8 cellular contexts compared by ENCODE assay signal in genomic region chrX:87517571-87518141, GRCh38. TPM values are rescaled to one million over a fixed set of nuclear protein-coding genes. Genes with fewer than 3 reads are reported as not detected.
DNase-seq lines count a peak whose midpoint lies in the region; ATAC-seq, FAIRE-seq and TF ChIP-seq lines count a peak whose summit lies in the region.

TSS of gene KLHL4 (plus strand) at chrX:87517802. CDS start at chrX:87517894, 92 bp downstream.

- no peak within 1 kb of the TSS for H2BK15ac ChIP-seq in H1 (ENCODE audit: low read length)

- 0% methylated on average over 7 of the region's 8 CpGs; no CpG with 5 or more reads in 1 of the 2 experiments for WGBS in H1 (ENCODE audit: extremely low coverage in 1 of 2, insufficient coverage in 1 of 2, insufficient read length in 1 of 2, insufficient replicate concordance in 2 of 2, low coverage in 1 of 2, low lambda C conversion rate in 2 of 2, missing lambda C conversion rate in 1 of 2), 2 experiments

- H4K20me1 ChIP-seq in BLaER1 = peaks cover 10% of the 10 kb centered on the region; the same call in 1 of the 2 replicates
- H4K20me1 ChIP-seq in H1 (replicated peaks in 1 of 2; ENCODE audit: control insufficient read depth in 1 of 2, insufficient read depth in 2 of 2, low read length in 2 of 2) = no peaks in the 10 kb centered on the region

- no peak for TF ChIP-seq CTCF in H1 (IDR thresholded peaks at IDR 0.05; ENCODE audit: control extremely low read depth in 1 of 3, insufficient read depth in 1 of 3, low read depth in 1 of 3, low read length in 3 of 3)
- no peak for TF ChIP-seq CTCF in Peyer's patch (IDR thresholded peaks at IDR 0.05)

- H4K8ac ChIP-seq in H1 (ENCODE audit: extremely low read depth, insufficient read depth, low read length) = no peak within 1 kb of the TSS

- peak; percentile 55 for DNase-seq in NCI-H460 (ENCODE audit: extremely low read depth, low read depth)
- peak; percentile 46 to 54 for DNase-seq in H1 (ENCODE audit: low read depth in 1 of 2, low spot score in 2 of 2)
- no peak for DNase-seq in Peyer's patch
- no peak for DNase-seq in D341Med (ENCODE audit: low spot score)

- no peak for TF ChIP-seq RAD21 in H1 (IDR thresholded peaks at IDR 0.05 in 1 of 2, conservative IDR thresholded peaks at IDR 0.05 in 1 of 2; ENCODE audit: low read depth in 2 of 2, low read length in 2 of 2)

- H2BK120ac ChIP-seq in H1 (replicated peaks; ENCODE audit: low read depth, low read length) = no peak within 1 kb of the TSS

- H2BK12ac ChIP-seq in H1 (ENCODE audit: low read depth, low read length) = peak within 1 kb of the TSS; percentile 68; the same call in 1 of the 2 replicates

- H3K9me3 ChIP-seq in BLaER1 (no peaks in the 10 kb centered on the region), H1 (ENCODE audit: insufficient read depth in 2 of 2, low read depth in 1 of 2, low read length in 1 of 2) (no peaks in the 10 kb centered on the region), muscle layer of colon (ENCODE audit: low read length) (no peaks in the 10 kb centered on the region), Peyer's patch (no peaks in the 10 kb centered on the region)

- no peak within 1 kb of the TSS for H2AFZ ChIP-seq in H1 (ENCODE audit: low read length)

- H3K4me1 ChIP-seq in BLaER1 = peaks cover 8% of the 10 kb centered on the region; the same call in 1 of the 2 replicates
- no peaks in the 10 kb centered on the region for H3K4me1 ChIP-seq in H1 (replicated peaks in 1 of 4; ENCODE audit: control insufficient read depth in 3 of 4, insufficient read depth in 4 of 4, low read length in 3 of 4)
- no peaks in the 10 kb centered on the region for H3K4me1 ChIP-seq in muscle layer of colon (ENCODE audit: insufficient read depth, low read length)
- H3K4me1 ChIP-seq in Peyer's patch = no peaks in the 10 kb centered on the region

- H3K4me3 ChIP-seq in BLaER1 (no peak within 1 kb of the TSS), H1 (ENCODE audit: extremely low read depth in 1 of 4, insufficient read depth in 2 of 4, low read depth in 3 of 4, low read length in 4 of 4) (peak within 1 kb of the TSS; percentile 47 to 72 (median 58)), muscle layer of colon (ENCODE audit: low read depth in 1 of 2, low read length in 2 of 2) (peak within 1 kb of the TSS in 1 of 2 donors; percentile 44), Peyer's patch (peak within 1 kb of the TSS in 1 of 4 donors; percentile 7)

- 0 out of 2 replicates have a peak, but pooled peaks cover 2% of the 10 kb centered on the region for H3K23me2 ChIP-seq in H1 (ENCODE audit: low read depth, low read length)

- POLR2A ChIA-PET in H1 (lab: Charles Lee; ENCODE audit: partially characterized antibody) = no interaction called here

- H3K56ac ChIP-seq in H1 (replicated peaks; ENCODE audit: insufficient read length, low read depth, low read length) = no peak within 1 kb of the TSS

- H3K79me2 ChIP-seq in H1 (ENCODE audit: control insufficient read depth in 1 of 2, insufficient read depth in 2 of 2, low read length in 2 of 2) = peaks cover 0 to 40% of the 10 kb centered on the region in 2 experiments; a peak in 2 of 4 replicates

- no peak within 1 kb of the TSS for H4K5ac ChIP-seq in H1 (ENCODE audit: insufficient read length, low read depth, low read length)

- H2BK20ac ChIP-seq in H1 (ENCODE audit: low read length) = no peak within 1 kb of the TSS

- H3K4me2 ChIP-seq in BLaER1 (peak within 1 kb of the TSS; percentile 27), H1 (ENCODE audit: insufficient read depth in 1 of 2, low read depth in 2 of 2, low read length in 2 of 2) (peak within 1 kb of the TSS; percentile 53 to 60)

- H3K27me3 ChIP-seq in BLaER1 (peaks cover 80% of the 10 kb centered on the region), H1 (replicated peaks in 1 of 4; ENCODE audit: control insufficient read depth in 3 of 4, extremely low read depth in 1 of 4, insufficient read depth in 3 of 4, low read length in 3 of 4) (no peaks in the 10 kb centered on the region), muscle layer of colon (ENCODE audit: control insufficient read depth in 1 of 2, insufficient read depth in 2 of 2, low read length in 2 of 2) (no peaks in the 10 kb centered on the region), Peyer's patch (no peaks in the 10 kb centered on the region)

- no peak within 1 kb of the TSS for H3K14ac ChIP-seq in H1 (ENCODE audit: insufficient read length)

- CTCF ChIA-PET in H1 (lab: Charles Lee; ENCODE audit: partially characterized antibody) = interaction anchor here (0.6 kb wide), 1 partner anchor 208 kb away, joined by 3 read pairs; no protein-coding TSS in a partner anchor

- FAIRE-seq in H1 (lab: Jason Lieb, UNC) = peak; percentile 99

- H3K9ac ChIP-seq in BLaER1 (no peak within 1 kb of the TSS), H1 (replicated peaks in 1 of 4; ENCODE audit: extremely low read depth in 1 of 4, low read depth in 3 of 4, low read length in 3 of 4) (peak within 1 kb of the TSS in 3 of 4 experiments; percentile 21 to 68 (median 58); a peak in 5 of 7 replicates), muscle layer of colon (ENCODE audit: low read length) (peak within 1 kb of the TSS; percentile 24)

- H2AK5ac ChIP-seq in H1 (ENCODE audit: low read depth, low read length) = no peak within 1 kb of the TSS

- no peak within 1 kb of the TSS for H3K18ac ChIP-seq in H1 (ENCODE audit: extremely low read depth, low read length)

- TF ChIP-seq EP300 in H1 (IDR thresholded peaks at IDR 0.05; ENCODE audit: borderline replicate concordance in 1 of 2, low read depth in 2 of 2, low read length in 2 of 2) = peak in 1 of 2 experiments; percentile 32; a peak in 1 of 3 replicates

- TF ChIP-seq POLR2A in H1 (IDR thresholded peaks at IDR 0.05; ENCODE audit: control extremely low read depth in 1 of 2, low read depth in 2 of 2, low read length in 2 of 2) (peak in 1 of 2 experiments; percentile 67; a peak in 1 of 3 replicates), Peyer's patch (IDR thresholded peaks at IDR 0.05) (no peak)

- ATAC-seq in GM18861 (IDR thresholded peaks at IDR 0.05; ENCODE audit: unreplicated experiment) (no peak), HG03571 (IDR thresholded peaks at IDR 0.05; ENCODE audit: unreplicated experiment) (no peak)

- H3K23ac ChIP-seq in H1 (ENCODE audit: insufficient read length) = no peak within 1 kb of the TSS

- H2BK5ac ChIP-seq in H1 (ENCODE audit: low read depth, low read length) = no peak within 1 kb of the TSS; the same call in 1 of the 2 replicates

- H3K36me3 ChIP-seq in BLaER1 = no peaks in the 10 kb centered on the region
- H3K36me3 ChIP-seq in H1 (ENCODE audit: control insufficient read depth in 2 of 4, insufficient read depth in 4 of 4, low read length in 3 of 4) = no peaks in the 10 kb centered on the region
- no peaks in the 10 kb centered on the region for H3K36me3 ChIP-seq in muscle layer of colon (ENCODE audit: insufficient read depth, low read length)
- H3K36me3 ChIP-seq in Peyer's patch = no peaks in the 10 kb centered on the region

- H3K79me1 ChIP-seq in H1 (ENCODE audit: low read depth, low read length) = no peaks in the 10 kb centered on the region

- no peak within 1 kb of the TSS for H3K4ac ChIP-seq in H1 (replicated peaks; ENCODE audit: insufficient read length, low read depth, low read length)

- H4K91ac ChIP-seq in H1 (replicated peaks; ENCODE audit: insufficient read length, low read length) = no peak within 1 kb of the TSS

- H3K27ac ChIP-seq in BLaER1 = no peak within 1 kb of the TSS
- H3K27ac ChIP-seq in H1 (ENCODE audit: low read depth, low read length) = peak within 1 kb of the TSS; percentile 77; the same call in 1 of the 2 replicates
- H3K27ac ChIP-seq in muscle layer of colon (ENCODE audit: low read depth, low read length) = no peak within 1 kb of the TSS
- no peak within 1 kb of the TSS for H3K27ac ChIP-seq in Peyer's patch

TF ChIP-seq in H1, 55 proteins besides CTCF, POLR2A, EP300 and RAD21 (continues in another document):
- TF ChIP-seq MAX (IDR thresholded peaks at IDR 0.05) (no peak), JUND (IDR thresholded peaks at IDR 0.05; ENCODE audit: low read length) (peak; percentile 72; the same call in 1 of the 2 replicates), ASH2L (IDR thresholded peaks at IDR 0.05; ENCODE audit: low read length) (peak; percentile 79), TBP (IDR thresholded peaks at IDR 0.05; ENCODE audit: low read depth, low read length) (no peak), CREB1 (IDR thresholded peaks at IDR 0.05) (peak; percentile 63), ATF2 (IDR thresholded peaks at IDR 0.05; ENCODE audit: low read length) (peak; percentile 87), YY1 (IDR thresholded peaks at IDR 0.05; ENCODE audit: low read depth, low read length) (no peak), POLR2AphosphoS5 (IDR thresholded peaks at IDR 0.05; ENCODE audit: low read depth, low read length) (no peak), KDM1A (IDR thresholded peaks at IDR 0.05; ENCODE audit: borderline replicate concordance, low read length) (no peak), JUN (IDR thresholded peaks at IDR 0.05; ENCODE audit: low read depth, low read length) (peak; percentile 62; the same call in 1 of the 2 replicates)

RNA-seq across cellular contexts. Expression of gene KLHL4, which starts in this region (rescaled TPM):
- 5.2 and 5.8 TPM in 2 replicates for total RNA-seq in NCI-H460 (2014; rRNA removed; shearing (Covaris generic))
- polyA plus RNA-seq in NCI-H460 (2014; cell fraction: nucleus; rRNA removed) = 5.1 and 5.2 TPM in 2 replicates
- total RNA-seq in H1 (2021; fragmentation: NEBNext Ultra II Directional; extraction: Animal tissue kit (Norgen Biotek cat#: 25700)) = 16.0 and 16.9 TPM in 2 replicates
- polyA plus RNA-seq in H1 (2011; rRNA removed) = 4.4 and 8.8 TPM in 2 replicates
- 8.8 TPM for polyA plus RNA-seq in H1 (2011; cell fraction: cytosol; rRNA removed)
- 5.0 TPM for polyA plus RNA-seq in H1 (2011; cell fraction: nucleus; rRNA removed)
- 12.2 to 16.4 TPM (median 15.4 TPM) in 4 replicates for polyA plus RNA-seq in H1 (2012, experiment 1 of 2)
- 0.71 TPM for polyA plus RNA-seq in H1 (2012, experiment 2 of 2)
- polyA plus RNA-seq in H1 (2013, experiment 1 of 2) = 7.2 TPM
- polyA plus RNA-seq in H1 (2013, experiment 2 of 2) = 6.8 TPM
- 21.4 and 47.7 TPM in 2 replicates for polyA minus RNA-seq in H1 (2011; rRNA and poly(A)+ RNA removed)
- polyA minus RNA-seq in H1 (2011; cell fraction: cytosol; rRNA and poly(A)+ RNA removed) = 11.6 TPM
- 24.0 TPM for polyA minus RNA-seq in H1 (2011; cell fraction: nucleus; rRNA and poly(A)+ RNA removed)
- total RNA-seq in Peyer's patch = 1 to 10 TPM in 1 of 4 donors, under 1 TPM in 3; 0.27 to 7.4 (median 0.40) TPM

Comparison
In these comparisons a context has a peak if more than half of its experiments do, and no peak if none do; other contexts are left out.
1. DNase-seq: peak in NCI-H460 (single experiment) and H1 (2 of 2); none in Peyer's patch (0 of 3) and D341Med (single experiment).